ENCODE assay signal across 18 cellular contexts in the genomic region with DNA sequence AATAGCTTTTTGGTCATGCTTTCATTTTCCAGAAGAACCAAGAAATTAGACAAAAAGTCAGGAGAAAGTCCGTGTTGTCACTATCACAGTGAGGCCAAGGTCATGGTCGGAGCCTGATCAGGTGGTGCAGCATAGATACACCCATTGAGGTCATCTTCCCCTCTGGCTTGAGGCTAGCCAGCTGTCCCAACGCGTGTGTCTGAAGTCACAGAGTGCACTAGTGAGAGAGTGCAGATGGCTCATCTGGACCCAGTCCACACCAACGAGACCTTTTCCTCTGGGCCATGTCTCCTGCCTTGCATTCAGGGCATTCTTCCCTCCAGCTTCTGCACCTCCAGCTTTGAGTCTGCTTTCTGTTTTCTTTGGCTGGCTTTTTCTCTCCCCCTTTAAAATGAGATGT.
A peak's percentile ranks its signal among the peaks of the same experiment; 100 is the strongest.
DNase-seq lines count a peak whose midpoint lies in the region; ATAC-seq and TF ChIP-seq lines count a peak whose summit lies in the region.
"Had no signal": no experiment of that assay in that cellular context is flagged by ENCODE, and none has a peak within 500 bp of the region (broad histone marks: within the 10 kb centered on the region; RNA-seq: fewer than 3 reads in every experiment).

No MANE protein-coding gene starts in this region.

- ATAC-seq in left cardiac atrium, result peak; percentile 84 to 91
- no peak for ATAC-seq in HG02763 (IDR thresholded peaks at IDR 0.05; ENCODE audit: unreplicated experiment)
- ATAC-seq: stimulated activated naive CD8-positive, alpha-beta T cell treated with anti-CD3 and anti-CD28 coated beads, Interleukin-15, amount 100 ng/mL, for 72 hours; WTC11 had no signal

- peak overlapping the region in 1 of 3 experiments; percentile 35 for H3K4me3 Mint-ChIP-seq in nephron
- H3K4me3 Mint-ChIP-seq: stimulated activated naive CD8-positive, alpha-beta T cell treated with anti-CD3 and anti-CD28 coated beads, Interleukin-15, amount 100 ng/mL, for 72 hours; T-helper 1 cell treated with Interleukin-12 subunit alpha and Interleukin-12 subunit beta and Interleukin-4 antibody, amounts not matched to agents 30 μg/mL and 1 μg/mL, for 36 hours; WTC11 had no signal

- H3K4me1 ChIP-seq in testis, result peaks cover 44% of the 10 kb centered on the region

- DNase-seq in caudate nucleus (lab: John Stamatoyannopoulos, UW) (peak in 26 of 61 donors; percentile 18 to 68 (median 49)), left cardiac atrium (peak; percentile 79), testis (peak; percentile 93), COLO829 (ENCODE audit: low spot score) (no peak), NCI-H1092 (lab: John Stamatoyannopoulos, UW) (no peak), ecto neural progenitor cell (ENCODE audit: low spot score) (no peak)
- DNase-seq: amniotic stem cell; Calu3; GDM1; Kasumi-1; NCI-H1436 treated with DMSO at 0.1 percent for 48 hours; stimulated activated naive CD8-positive, alpha-beta T cell treated with anti-CD3 and anti-CD28 coated beads, Interleukin-15, amount 100 ng/mL, for 72 hours had no signal

- no peaks in the 10 kb centered on the region for H3K9me3 ChIP-seq in testis

- no peak overlapping the region for H3K4me3 ChIP-seq in testis

- H3K36me3 Mint-ChIP-seq in nephron (ENCODE audit: low read depth), result no peaks in the 10 kb centered on the region
- H3K36me3 Mint-ChIP-seq: WTC11 had no signal

- TF ChIP-seq CTCF in nephron (IDR thresholded peaks at IDR 0.05; ENCODE audit: unreplicated experiment in 3 of 3) (no peak), testis (IDR thresholded peaks at IDR 0.05) (no peak)

- H3K27me3 ChIP-seq in testis, result no peaks in the 10 kb centered on the region

- 36 to 54% methylated on average over 5 of the region's 5 CpGs for WGBS in testis, 2 donors

- H3K4me1 Mint-ChIP-seq in nephron, result peaks cover 47% of the 10 kb centered on the region
- H3K4me1 Mint-ChIP-seq: stimulated activated naive CD8-positive, alpha-beta T cell treated with anti-CD3 and anti-CD28 coated beads, Interleukin-15, amount 100 ng/mL, for 72 hours; WTC11 had no signal

- H3K27me3 Mint-ChIP-seq in nephron (ENCODE audit: low read depth), result peaks cover 59% of the 10 kb centered on the region

- intact Hi-C loops in left cardiac atrium (cut with DNase I), result loop anchor here in 1 of 2 donors (5.0 kb wide), 1 partner anchor 42 kb away; no protein-coding TSS in a partner anchor
- intact Hi-C loops in testis (cut with DNase I; ENCODE audit: low total_unique reads), result no loop called here

- no peak for TF ChIP-seq POLR2A in testis (IDR thresholded peaks at IDR 0.05)

- no peaks in the 10 kb centered on the region for H3K36me3 ChIP-seq in testis (ENCODE audit: low read depth, missing control alignments)

- H3K27ac ChIP-seq in caudate nucleus (ENCODE audit: low read depth, low read length) (peak overlapping the region; percentile 78), testis (peak overlapping the region; percentile 80 to 83)
- H3K27ac ChIP-seq: epithelial cell of prostate had no signal

- peak overlapping the region; percentile 39 to 81 (median 76) for H3K27ac Mint-ChIP-seq in nephron
- H3K27ac Mint-ChIP-seq: activated T-helper 2 cell treated with anti-CD3 and anti-CD28 coated beads, Interferon-gamma antibody, Interleukin-2, Interleukin-4, amounts not matched to agents 10 μg/mL and 5 μg/mL and 100 μg/mL, durations not matched to agents 14 hours and 24 hours and 36 hours; stimulated activated naive CD8-positive, alpha-beta T cell treated with anti-CD3 and anti-CD28 coated beads, Interleukin-15, amount 100 ng/mL, for 72 hours; T-helper 1 cell treated with Interleukin-12 subunit alpha and Interleukin-12 subunit beta and Interleukin-4 antibody, amounts not matched to agents 30 μg/mL and 1 μg/mL, for 36 hours had no signal

- no peaks in the 10 kb centered on the region for H3K9me3 Mint-ChIP-seq in nephron
- H3K9me3 Mint-ChIP-seq: activated T-helper 2 cell treated with anti-CD3 and anti-CD28 coated beads, Interferon-gamma antibody, Interleukin-2, Interleukin-4, amounts not matched to agents 10 μg/mL and 5 μg/mL and 100 μg/mL, durations not matched to agents 14 hours and 24 hours and 36 hours; T-helper 1 cell treated with Interleukin-12 subunit alpha and Interleukin-12 subunit beta and Interleukin-4 antibody, amounts not matched to agents 30 μg/mL and 1 μg/mL, for 36 hours; WTC11 had no signal

Comparison
In these comparisons a context has a peak if more than half of its experiments do, and no peak if none do; other contexts are left out.
1. DNase-seq: peak in left cardiac atrium (single experiment) and testis (single experiment); none in COLO829 (single experiment), NCI-H1092 (single experiment) and ecto neural progenitor cell (single experiment).